15 cellular contexts compared by ENCODE assay signal in the genomic region with DNA sequence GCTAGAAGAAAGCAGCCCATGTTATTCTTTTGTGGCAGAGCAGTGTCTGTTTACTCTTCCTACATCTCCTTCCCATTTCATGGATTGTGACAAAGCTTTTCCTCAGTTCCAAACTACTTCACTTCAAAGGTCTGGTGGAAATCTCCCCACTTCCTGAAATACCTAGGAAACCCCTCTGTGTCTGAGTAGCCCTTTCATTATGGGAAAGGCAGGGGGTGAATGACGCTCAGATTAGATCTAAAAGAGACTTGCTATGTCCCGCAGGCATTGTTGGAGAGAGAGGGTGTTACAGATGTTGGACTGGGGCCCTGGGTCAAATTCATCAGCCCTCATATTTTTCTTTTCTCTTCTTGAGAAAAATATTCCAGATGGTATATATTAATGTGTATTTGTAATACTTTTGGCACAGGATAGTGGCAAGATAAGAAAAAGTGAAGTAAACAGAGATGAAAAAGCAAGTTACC.
A peak's percentile ranks its signal among the peaks of the same experiment; 100 is the strongest.
DNase-seq lines count a peak whose midpoint lies in the region; ATAC-seq and TF ChIP-seq lines count a peak whose summit lies in the region.
"Had no signal": no experiment of that assay in that cellular context is flagged by ENCODE, and none has a peak within 500 bp of the region (broad histone marks: within the 10 kb centered on the region; RNA-seq: fewer than 3 reads in every experiment).

No MANE protein-coding gene starts in this region.

- DNase-seq in M059J (ENCODE audit: low read depth) (peak; percentile 21), esophagus squamous epithelium (lab: John Stamatoyannopoulos, UW) (no peak), mesothelial cell of epicardium (ENCODE audit: low spot score in 2 of 2, unreplicated experiment in 2 of 2) (no peak), dorsolateral prefrontal cortex (no peak), OCI-M2 (lab: John Stamatoyannopoulos, UW; ENCODE audit: unreplicated experiment) (no peak)
- no peak for DNase-seq in activated naive CD8-positive, alpha-beta T cell treated with anti-CD3 and anti-CD28 coated beads for 36 hours
- DNase-seq: activated naive CD4-positive, alpha-beta T cell treated with anti-CD3 and anti-CD28 coated beads, Interleukin-2, amount 50 U/mL, for 16 hours; NCI-H2029 treated with DMSO at 0.1 percent for 48 hours; NCI-H774; SHP77 treated with DMSO at 0.1 percent for 48 hours; trophoblast cell had no signal

- H3K27me3 Mint-ChIP-seq in mesothelial cell of epicardium (ENCODE audit: low read depth), result no peaks in the 10 kb centered on the region
- H3K27me3 Mint-ChIP-seq in activated naive CD8-positive, alpha-beta T cell treated with anti-CD3 and anti-CD28 coated beads for 36 hours, result peaks cover 11% of the 10 kb centered on the region
- H3K27me3 Mint-ChIP-seq: natural killer cell treated with Interleukin-12 subunit alpha and Interleukin-12 subunit beta and Interleukin-15 and Interleukin-18, amount 100 ng/mL, for 72 hours had no signal

- H3K4me3 Mint-ChIP-seq in mesothelial cell of epicardium, result no peak overlapping the region
- H3K4me3 Mint-ChIP-seq in activated naive CD8-positive, alpha-beta T cell treated with anti-CD3 and anti-CD28 coated beads for 36 hours, result no peak overlapping the region
- H3K4me3 Mint-ChIP-seq: natural killer cell treated with Interleukin-12 subunit alpha and Interleukin-12 subunit beta and Interleukin-15 and Interleukin-18, amount 100 ng/mL, for 72 hours had no signal

- intact Hi-C loops in esophagus squamous epithelium (cut with DNase I) (no loop called here), dorsolateral prefrontal cortex (cut with DNase I) (no loop called here)

- H3K9me3 Mint-ChIP-seq in mesothelial cell of epicardium, result no peaks in the 10 kb centered on the region
- H3K9me3 Mint-ChIP-seq in activated naive CD8-positive, alpha-beta T cell treated with anti-CD3 and anti-CD28 coated beads for 36 hours, result no peaks in the 10 kb centered on the region

- H3K27ac Mint-ChIP-seq in mesothelial cell of epicardium, result peak overlapping the region; percentile 89
- no peak overlapping the region for H3K27ac Mint-ChIP-seq in activated naive CD8-positive, alpha-beta T cell treated with anti-CD3 and anti-CD28 coated beads for 36 hours
- H3K27ac Mint-ChIP-seq: natural killer cell treated with Interleukin-12 subunit alpha and Interleukin-12 subunit beta and Interleukin-15 and Interleukin-18, amount 100 ng/mL, for 72 hours had no signal

- no peaks in the 10 kb centered on the region for H3K36me3 Mint-ChIP-seq in mesothelial cell of epicardium
- no peaks in the 10 kb centered on the region for H3K36me3 Mint-ChIP-seq in activated naive CD8-positive, alpha-beta T cell treated with anti-CD3 and anti-CD28 coated beads for 36 hours
- H3K36me3 Mint-ChIP-seq: natural killer cell treated with Interleukin-12 subunit alpha and Interleukin-12 subunit beta and Interleukin-15 and Interleukin-18, amount 100 ng/mL, for 72 hours had no signal

- WGBS in esophagus squamous epithelium, 2 donors, result 12 to 14% methylated on average over 2 of the region's 2 CpGs

- no peak for TF ChIP-seq POLR2A in esophagus squamous epithelium (IDR thresholded peaks at IDR 0.05)

- H3K4me3 ChIP-seq in ACC112 (ENCODE audit: low read depth, low read length) (peak overlapping the region; percentile 47; the same call in 1 of the 2 replicates), esophagus squamous epithelium (no peak overlapping the region), dorsolateral prefrontal cortex (no peak overlapping the region)
- H3K4me3 ChIP-seq: coronary artery had no signal

- H3K27me3 ChIP-seq in ACC112 (ENCODE audit: insufficient read depth, low read length), result no peaks in the 10 kb centered on the region
- no peaks in the 10 kb centered on the region for H3K27me3 ChIP-seq in esophagus squamous epithelium
- H3K27me3 ChIP-seq in dorsolateral prefrontal cortex, result no peaks in the 10 kb centered on the region

- no peaks in the 10 kb centered on the region for H3K36me3 ChIP-seq in ACC112 (ENCODE audit: insufficient read depth, low read length)
- H3K36me3 ChIP-seq in esophagus squamous epithelium, result no peaks in the 10 kb centered on the region

- peak overlapping the region; percentile 97 for H2AFZ ChIP-seq in ACC112 (ENCODE audit: low read length, unreplicated experiment)

- TF ChIP-seq CTCF in esophagus squamous epithelium (IDR thresholded peaks at IDR 0.05) (no peak), mesothelial cell of epicardium (IDR thresholded peaks at IDR 0.05; ENCODE audit: unreplicated experiment) (no peak), dorsolateral prefrontal cortex (IDR thresholded peaks at IDR 0.05 in 54 of 56, conservative IDR thresholded peaks at IDR 0.05 in 2 of 56; ENCODE audit: low read depth in 1 of 56, partially characterized antibody in 56 of 56) (no peak)

- no peak for ATAC-seq in GM18868 (IDR thresholded peaks at IDR 0.05; ENCODE audit: unreplicated experiment)
- ATAC-seq: natural killer cell treated with Interleukin-12 subunit alpha and Interleukin-12 subunit beta and Interleukin-15 and Interleukin-18, amount 100 ng/mL, for 72 hours had no signal

- no peaks in the 10 kb centered on the region for H3K79me2 ChIP-seq in ACC112 (ENCODE audit: control insufficient read depth, insufficient read depth, low read length, unreplicated experiment)

- H3K4me1 ChIP-seq in ACC112 (ENCODE audit: control insufficient read depth, insufficient read depth, low read length, unreplicated experiment) (peaks cover 54% of the 10 kb centered on the region), esophagus squamous epithelium (peaks cover 0 to 37% (median 15%) of the 10 kb centered on the region in 3 donors)

- H3K27ac ChIP-seq in ACC112 (ENCODE audit: low read depth, low read length), result peak overlapping the region; percentile 85
- H3K27ac ChIP-seq in esophagus squamous epithelium, result peak overlapping the region; percentile 7 to 63 (median 43)
- no peak overlapping the region for H3K27ac ChIP-seq in dorsolateral prefrontal cortex

- peaks cover 39% of the 10 kb centered on the region for H3K4me1 Mint-ChIP-seq in mesothelial cell of epicardium
- H3K4me1 Mint-ChIP-seq in activated naive CD8-positive, alpha-beta T cell treated with anti-CD3 and anti-CD28 coated beads for 36 hours, result peaks cover 2% of the 10 kb centered on the region

- H3K9me3 ChIP-seq in esophagus squamous epithelium, result no peaks in the 10 kb centered on the region

Comparison
In these comparisons a context has a peak if more than half of its experiments do, and no peak if none do; other contexts are left out.
1. H3K27ac ChIP-seq: peak in ACC112 (single experiment) and esophagus squamous epithelium (4 of 4); none in dorsolateral prefrontal cortex (0 of 59).